In genomic region chr5:139660105-139660915, GRCh38 we compare ENCODE assay signal across 1 cellular context.
TF ChIP-seq lines count a peak whose summit lies in the region.

No MANE protein-coding gene starts in this region.

TF ChIP-seq in Ishikawa, 13 proteins besides CTCF, POLR2A, EP300 and RAD21 (continued from another document):
- TF ChIP-seq YY1 (IDR thresholded peaks at IDR 0.05; ENCODE audit: low read depth) (0 out of 2 replicates have a peak, but pooled peaks have one; percentile 25), CEBPB (IDR thresholded peaks at IDR 0.05) (no peak), ZBTB7A (IDR thresholded peaks at IDR 0.05; ENCODE audit: low read depth) (0 out of 2 replicates have a peak, but pooled peaks have one; percentile 5), TEAD4 (IDR thresholded peaks at IDR 0.05) (no peak)
